ENCODE assay signal across 8 cellular contexts in genomic region chr10:115572740-115573455, GRCh38.
A peak's percentile ranks its signal among the peaks of the same experiment; 100 is the strongest.
DNase-seq lines count a peak whose midpoint lies in the region; ATAC-seq, FAIRE-seq and TF ChIP-seq lines count a peak whose summit lies in the region.
"Had no signal": no experiment of that assay in that cellular context is flagged by ENCODE, and none has a peak within 500 bp of the region (broad histone marks: within the 10 kb centered on the region; RNA-seq: fewer than 3 reads in every experiment).

No MANE protein-coding gene starts in this region.

- TF ChIP-seq RAD21 in Ishikawa (IDR thresholded peaks at IDR 0.05; ENCODE audit: low read depth) = peak; percentile 46; the same call in 1 of the 2 replicates

- H3K36me3 ChIP-seq in bronchial epithelial cell (ENCODE audit: control insufficient read depth, insufficient read depth, low read length) (no peaks in the 10 kb centered on the region), parathyroid adenoma (ENCODE audit: control insufficient read depth, insufficient read depth, low read length) (no peaks in the 10 kb centered on the region), left lung (no peaks in the 10 kb centered on the region)

- H3K4me3 ChIP-seq in bronchial epithelial cell (ENCODE audit: low read depth, low read length) (no peak overlapping the region), parathyroid adenoma (ENCODE audit: low read depth, low read length) (no peak overlapping the region), left lung (no peak overlapping the region)

- TF ChIP-seq EP300 in Ishikawa (IDR thresholded peaks at IDR 0.05; ENCODE audit: borderline replicate concordance) = no peak

- no peak overlapping the region for H3K9ac ChIP-seq in parathyroid adenoma

- H3K27me3 ChIP-seq in bronchial epithelial cell (ENCODE audit: control insufficient read depth, insufficient read depth, low read length) (no peaks in the 10 kb centered on the region), parathyroid adenoma (ENCODE audit: control insufficient read depth, insufficient read depth, low read length) (no peaks in the 10 kb centered on the region), left lung (no peaks in the 10 kb centered on the region)

- intact Hi-C loops in left lung (cut with DNase I) = no loop called here

- no peak overlapping the region for H3K4me2 ChIP-seq in parathyroid adenoma (ENCODE audit: low read length)

- H3K79me2 ChIP-seq in parathyroid adenoma = no peaks in the 10 kb centered on the region

- no peak for DNase-seq in bronchial epithelial cell (ENCODE audit: low read depth)
- DNase-seq in left lung = no peak
- DNase-seq: stimulated activated CD4-positive, alpha-beta T cell treated with anti-CD3 and anti-CD28 coated beads, Interleukin-2, amount 100 ng/mL, for 48 hours had no signal

- ATAC-seq in left lung = no peak
- ATAC-seq in GM21367 (IDR thresholded peaks at IDR 0.05; ENCODE audit: unreplicated experiment) = no peak
- ATAC-seq in HG03432 (IDR thresholded peaks at IDR 0.05; ENCODE audit: unreplicated experiment) = no peak

- no peak overlapping the region for H2AFZ ChIP-seq in parathyroid adenoma

- H3K27ac ChIP-seq in parathyroid adenoma = no peak overlapping the region
- H3K27ac ChIP-seq in left lung = no peak overlapping the region

- no peaks in the 10 kb centered on the region for H3K4me1 ChIP-seq in parathyroid adenoma
- no peaks in the 10 kb centered on the region for H3K4me1 ChIP-seq in left lung

- H3K9me3 ChIP-seq in parathyroid adenoma (ENCODE audit: control insufficient read depth, low read length) = no peaks in the 10 kb centered on the region
- H3K9me3 ChIP-seq in left lung = no peaks in the 10 kb centered on the region

- no peak for FAIRE-seq in bronchial epithelial cell (lab: Jason Lieb, UNC)

- TF ChIP-seq CTCF in GM12873 (IDR thresholded peaks at IDR 0.05; ENCODE audit: insufficient read depth, low read depth, low read length, missing control alignments) (peak; percentile 69), bronchial epithelial cell (IDR thresholded peaks at IDR 0.05; ENCODE audit: insufficient read depth, low read length, severe bottlenecking) (peak; percentile 42), parathyroid adenoma (IDR thresholded peaks at IDR 0.05) (peak; percentile 20), left lung (IDR thresholded peaks at IDR 0.05) (no peak)

TF ChIP-seq in Ishikawa, 13 proteins besides CTCF, POLR2A, EP300 and RAD21:
- TF ChIP-seq, protein P1, sequence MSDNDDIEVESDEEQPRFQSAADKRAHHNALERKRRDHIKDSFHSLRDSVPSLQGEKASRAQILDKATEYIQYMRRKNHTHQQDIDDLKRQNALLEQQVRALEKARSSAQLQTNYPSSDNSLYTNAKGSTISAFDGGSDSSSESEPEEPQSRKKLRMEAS (IDR thresholded peaks at IDR 0.05) = no peak
- no peak for TF ChIP-seq YY1 (IDR thresholded peaks at IDR 0.05; ENCODE audit: low read depth)
- TF ChIP-seq FOXM1 (IDR thresholded peaks at IDR 0.05; ENCODE audit: borderline replicate concordance, low read depth) = no peak
- TF ChIP-seq EGR1 (IDR thresholded peaks at IDR 0.05) = no peak
TF ChIP-seq in Ishikawa: peak in this region for 0.

Comparison
In these comparisons a context has a peak if more than half of its experiments do, and no peak if none do; other contexts are left out.
1. CTCF ChIP-seq: peak in GM12873 (single experiment), bronchial epithelial cell (single experiment) and parathyroid adenoma (single experiment); none in left lung (0 of 2).